ENCODE assay signal across 23 cellular contexts in the genomic region with DNA sequence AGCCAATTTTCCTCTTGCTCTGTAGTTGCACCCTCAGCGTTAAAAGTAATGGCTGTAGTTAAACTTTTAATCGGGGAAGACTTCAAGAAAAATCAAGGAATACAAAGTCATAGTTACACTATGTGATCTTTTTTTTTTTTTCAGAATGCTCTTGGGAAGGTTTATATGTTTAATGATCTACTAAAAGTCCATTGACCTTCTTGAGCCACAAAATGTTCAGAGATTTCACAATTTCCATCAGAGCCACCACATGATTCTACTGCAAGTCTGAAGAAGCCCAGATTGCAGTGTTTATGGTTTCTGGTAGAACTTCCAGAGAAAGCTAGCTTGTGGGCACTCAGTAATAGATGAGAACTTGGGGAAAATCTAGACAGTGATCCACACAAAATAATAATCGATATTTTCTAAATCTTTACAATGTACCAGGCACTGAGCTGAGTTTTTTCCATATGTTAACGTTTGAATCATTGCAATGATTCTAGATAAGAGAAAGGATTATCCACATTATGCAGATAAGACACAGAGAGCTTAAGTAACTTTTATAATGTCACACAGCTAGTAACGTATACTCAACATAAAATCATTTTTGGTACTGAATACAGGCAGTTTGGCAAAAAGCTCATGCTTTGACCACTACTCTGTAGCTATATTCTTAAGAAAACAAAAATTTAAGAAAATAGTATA. TPM values are rescaled to one million over a fixed set of nuclear protein-coding genes. Genes with fewer than 3 reads are reported as not detected.
DNase-seq lines count a peak whose midpoint lies in the region; ATAC-seq and TF ChIP-seq lines count a peak whose summit lies in the region.
"Had no signal": no experiment of that assay in that cellular context is flagged by ENCODE, and none has a peak within 500 bp of the region (broad histone marks: within the 10 kb centered on the region; RNA-seq: fewer than 3 reads in every experiment).

No MANE protein-coding gene starts in this region.

- H3K4me3 ChIP-seq in epithelial cell of proximal tubule (ENCODE audit: low read depth, low read length) (no peak overlapping the region), kidney epithelial cell (ENCODE audit: low read depth, low read length) (no peak overlapping the region), upper lobe of left lung (no peak overlapping the region), heart right ventricle (no peak overlapping the region)
- H3K4me3 ChIP-seq: GM12878, GM23338 had no signal

- H3K4me3 Mint-ChIP-seq in nephron: no peak overlapping the region
- H3K4me3 Mint-ChIP-seq: CD4-positive, alpha-beta T cell; GM23338 had no signal

- TF ChIP-seq EP300 in upper lobe of left lung (IDR thresholded peaks at IDR 0.05): no peak

- H3K9me3 Mint-ChIP-seq in nephron: no peaks in the 10 kb centered on the region
- H3K9me3 Mint-ChIP-seq: CD4-positive, alpha-beta T cell; GM23338 had no signal

- in situ Hi-C loops in ACHN (cut with HindIII; ENCODE audit: low pct_ligation_motif_present, low pct_unique_long_range_greater_than_20kb, low sequenced_read_pairs): no loop called here

- H3K27ac ChIP-seq in upper lobe of left lung: no peak overlapping the region
- no peak overlapping the region for H3K27ac ChIP-seq in heart right ventricle

- H3K36me3 ChIP-seq in kidney epithelial cell (ENCODE audit: control insufficient read depth, insufficient read depth, low read length) (no peaks in the 10 kb centered on the region), upper lobe of left lung (no peaks in the 10 kb centered on the region), heart right ventricle (no peaks in the 10 kb centered on the region)

- H3K4me1 ChIP-seq in upper lobe of left lung (no peaks in the 10 kb centered on the region), heart right ventricle (no peaks in the 10 kb centered on the region)

- TF ChIP-seq CTCF in epithelial cell of proximal tubule (conservative IDR thresholded peaks at IDR 0.05; ENCODE audit: low read depth, low read length) (no peak), kidney epithelial cell (IDR thresholded peaks at IDR 0.05; ENCODE audit: insufficient read depth, low read length, poor library complexity, severe bottlenecking) (no peak), nephron (IDR thresholded peaks at IDR 0.05; ENCODE audit: unreplicated experiment in 3 of 3) (no peak), upper lobe of left lung (IDR thresholded peaks at IDR 0.05) (no peak), heart right ventricle (IDR thresholded peaks at IDR 0.05) (no peak)

- H3K36me3 Mint-ChIP-seq in nephron (ENCODE audit: low read depth): no peaks in the 10 kb centered on the region

- H3K27me3 Mint-ChIP-seq in nephron (ENCODE audit: low read depth): no peaks in the 10 kb centered on the region
- H3K27me3 Mint-ChIP-seq: CD4-positive, alpha-beta T cell had no signal

- H3K27me3 ChIP-seq in kidney epithelial cell (ENCODE audit: control insufficient read depth, insufficient read depth, low read length) (no peaks in the 10 kb centered on the region), upper lobe of left lung (no peaks in the 10 kb centered on the region), heart right ventricle (no peaks in the 10 kb centered on the region)

- no peak for TF ChIP-seq POLR2A in GM18505 (IDR thresholded peaks at IDR 0.05; ENCODE audit: borderline replicate concordance, extremely low read depth, insufficient read depth, insufficient read length)
- TF ChIP-seq POLR2A in upper lobe of left lung (IDR thresholded peaks at IDR 0.05): no peak

- intact Hi-C loops in heart right ventricle (cut with DNase I): no loop called here

- peak; percentile 82 for DNase-seq in ACHN
- peak; percentile 94 for DNase-seq in epithelial cell of proximal tubule (ENCODE audit: low read depth)
- DNase-seq in kidney epithelial cell (ENCODE audit: low read depth): peak; percentile 39
- no peak for DNase-seq in upper lobe of left lung
- no peak for DNase-seq in RPMI8226
- DNase-seq in heart right ventricle: no peak
- DNase-seq: 8988T; Calu3; CD4-positive, alpha-beta T cell; HCEC 1CT; NCI-H1105 treated with DMSO at 0.1 percent for 48 hours; NCI-H1694 treated with DMSO at 0.1 percent for 48 hours; NCI-H2107; NCI-H510A treated with DMSO at 0.1 percent for 48 hours; NCI-H774; SHP77 treated with DMSO at 0.1 percent for 48 hours had no signal

- H3K9me3 ChIP-seq in upper lobe of left lung (no peaks in the 10 kb centered on the region), heart right ventricle (no peaks in the 10 kb centered on the region)

- H3K4me1 Mint-ChIP-seq in nephron: peaks cover 7% of the 10 kb centered on the region
- H3K4me1 Mint-ChIP-seq: GM23338 had no signal

- ATAC-seq in GM18505 (IDR thresholded peaks at IDR 0.05; ENCODE audit: unreplicated experiment) (no peak), upper lobe of left lung (ENCODE audit: low FRiP score in 2 of 2) (no peak), heart right ventricle (no peak)
- ATAC-seq: GM12878, GM23338 had no signal

- 77 to 84% methylated on average over 5 of the region's 5 CpGs for WGBS in upper lobe of left lung, 2 donors
- WGBS in heart right ventricle, 2 donors: 85 to 90% methylated on average over 5 of the region's 5 CpGs

- H3K27ac Mint-ChIP-seq in nephron: peak overlapping the region in 2 of 3 experiments; percentile 71 to 77
- H3K27ac Mint-ChIP-seq: CD4-positive, alpha-beta T cell; GM23338 had no signal

RNA-seq across cellular contexts. Expression of gene GYS2, which starts 38.3 kb away (rescaled TPM):
- total RNA-seq in epithelial cell of proximal tubule (not detected in 2 replicates), kidney epithelial cell (not detected in 2 replicates), upper lobe of left lung (under 1 TPM in 1 of 6 donors, not detected in 5; 0.55 TPM), heart right ventricle (under 1 TPM in 4 of 10 donors, not detected in 6; 0.09 to 0.37 (median 0.25) TPM)
- under 1 TPM in 1 of 2 donors, not detected in 1; 0.15 TPM for polyA plus RNA-seq in heart right ventricle
- total RNA-seq: Calu3, GM12878, GM23338, OCI-LY7, RPMI7951 had no signal
- polyA plus RNA-seq: BJ, GM12878, GM23338 had no signal

RNA-seq across cellular contexts. Expression of gene SPX, which starts 40.3 kb away (rescaled TPM):
- total RNA-seq in epithelial cell of proximal tubule (2.1 and 3.1 TPM in 2 replicates), kidney epithelial cell (7.5 and 9.4 TPM in 2 replicates), upper lobe of left lung (1 to 10 TPM in 2 of 6 donors, under 1 TPM in 2, not detected in 2; 0.40 to 1.2 (median 0.88) TPM), heart right ventricle (10 to 100 TPM; 10.1 to 21.5 (median 16.3) TPM)
- polyA plus RNA-seq in heart right ventricle: 10 to 100 TPM in 1 of 2 donors, 1 to 10 TPM in 1; 1.7 to 11.2 TPM
- total RNA-seq: Calu3; CD4-positive, alpha-beta T cell; GM12878 had no signal

Comparison
In these comparisons a context has a peak if more than half of its experiments do, and no peak if none do; other contexts are left out.
1. DNase-seq: peak in ACHN (single experiment), epithelial cell of proximal tubule (single experiment) and kidney epithelial cell (single experiment); none in upper lobe of left lung (0 of 2), RPMI8226 (single experiment) and heart right ventricle (0 of 2).